ENCODE assay signal across 16 cellular contexts in genomic region chr7:35748348-35748747, GRCh38.
"Had no signal": no experiment of that assay in that cellular context is flagged by ENCODE, and none has a peak within 500 bp of the region (broad histone marks: within the 10 kb centered on the region; RNA-seq: fewer than 3 reads in every experiment).

No MANE protein-coding gene starts in this region.

- DNase-seq: activated CD4-positive, alpha-beta T cell treated with anti-CD3 and anti-CD28 coated beads for 4 hours; activated CD8-positive, alpha-beta memory T cell treated with anti-CD3 and anti-CD28 coated beads, Interleukin-2, amount 50 U/mL, for 48 hours; activated CD8-positive, alpha-beta T cell treated with anti-CD3 and anti-CD28 coated beads, Interleukin-2, amount 10 ng/mL, durations not matched to agents 7 days and 5 days; activated naive CD4-positive, alpha-beta T cell; activated naive CD8-positive, alpha-beta T cell treated with anti-CD3 and anti-CD28 coated beads, Interleukin-2, amount 50 U/mL, for 24 hours; body of pancreas; dermis blood vessel endothelial cell; foreskin fibroblast; left ventricle myocardium inferior; naive B cell; posterior cingulate gyrus had no signal

- H3K36me3 ChIP-seq: left ventricle myocardium inferior, neutrophil, right atrium auricular region, tibial nerve had no signal

- H3K9me3 ChIP-seq: body of pancreas, left ventricle myocardium inferior, neutrophil, right atrium auricular region, tibial nerve had no signal

- H3K27me3 ChIP-seq: body of pancreas, neutrophil, right atrium auricular region, tibial nerve had no signal

- H3K27ac ChIP-seq: body of pancreas, neutrophil, right atrium auricular region, SK-N-MC, tibial nerve had no signal

- H3K4me3 ChIP-seq: body of pancreas, left ventricle myocardium inferior, right atrium auricular region, SK-N-MC, tibial nerve had no signal

- H3K4me1 ChIP-seq: body of pancreas had no signal

- ATAC-seq: activated CD8-positive, alpha-beta T cell treated with anti-CD3 and anti-CD28 coated beads, Interleukin-2, amount 10 ng/mL, durations not matched to agents 7 days and 5 days; activated naive CD8-positive, alpha-beta T cell treated with anti-CD3 and anti-CD28 coated beads, Interleukin-2, amount 50 U/mL, for 24 hours; body of pancreas; stimulated activated effector memory CD8-positive, alpha-beta T cell treated with anti-CD3 and anti-CD28 coated beads, Interleukin-12 subunit alpha, Interleukin-12 subunit beta, amount 100 ng/mL, for 72 hours had no signal
